In the genomic region with DNA sequence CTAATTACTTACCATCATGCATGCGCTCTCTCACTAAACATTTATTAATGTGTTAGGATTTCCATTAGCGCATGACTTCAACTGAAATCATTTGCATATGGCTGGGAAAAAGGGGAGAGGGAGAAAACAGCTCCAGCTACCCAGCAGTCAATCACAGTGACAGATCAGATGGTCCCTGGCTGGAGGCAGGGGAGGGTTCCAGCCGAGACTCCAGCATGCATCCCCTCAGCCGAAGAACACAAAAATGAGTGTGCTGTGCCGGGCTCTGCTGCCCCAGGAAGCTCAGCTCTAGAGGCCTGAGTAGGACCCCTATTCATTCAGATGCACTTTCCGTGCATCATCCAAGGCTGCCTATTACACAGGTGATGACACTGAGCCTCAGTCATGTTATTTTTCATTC, we compare ENCODE assay signal across 21 cellular contexts. TPM values are rescaled to one million over a fixed set of nuclear protein-coding genes. Genes with fewer than 3 reads are reported as not detected.
A peak's percentile ranks its signal among the peaks of the same experiment; 100 is the strongest.
DNase-seq lines count a peak whose midpoint lies in the region; ATAC-seq, FAIRE-seq and TF ChIP-seq lines count a peak whose summit lies in the region.
"Had no signal": no experiment of that assay in that cellular context is flagged by ENCODE, and none has a peak within 500 bp of the region (broad histone marks: within the 10 kb centered on the region; RNA-seq: fewer than 3 reads in every experiment).

No MANE protein-coding gene starts in this region.

- H3K4me1 ChIP-seq in neural progenitor cell, result peaks cover 8% of the 10 kb centered on the region
- H3K4me1 ChIP-seq: SJCRH30 had no signal

- H3K4me3 Mint-ChIP-seq in neural progenitor cell, result no peak overlapping the region
- H3K4me3 Mint-ChIP-seq: CD4-positive, CD25-positive, alpha-beta regulatory T cell; T-helper 1 cell treated with Interleukin-12 subunit alpha and Interleukin-12 subunit beta and Interleukin-4 antibody, amounts not matched to agents 30 μg/mL and 1 μg/mL, for 36 hours had no signal

- FAIRE-seq in HTR-8/SVneo (lab: Jason Lieb, UNC), result no peak
- FAIRE-seq: H54, RCC 7860 had no signal

- H3K4me1 Mint-ChIP-seq in neural progenitor cell, result peaks cover 21% of the 10 kb centered on the region
- H3K4me1 Mint-ChIP-seq: CD4-positive, CD25-positive, alpha-beta regulatory T cell had no signal

- H3K27ac Mint-ChIP-seq in neural progenitor cell, result peak overlapping the region; percentile 53
- H3K27ac Mint-ChIP-seq: CD4-positive, CD25-positive, alpha-beta regulatory T cell; T-helper 1 cell treated with Interleukin-12 subunit alpha and Interleukin-12 subunit beta and Interleukin-4 antibody, amounts not matched to agents 30 μg/mL and 1 μg/mL, for 36 hours had no signal

- no peaks in the 10 kb centered on the region for H3K9me3 Mint-ChIP-seq in neural progenitor cell
- H3K9me3 Mint-ChIP-seq: CD4-positive, CD25-positive, alpha-beta regulatory T cell; T-helper 1 cell treated with Interleukin-12 subunit alpha and Interleukin-12 subunit beta and Interleukin-4 antibody, amounts not matched to agents 30 μg/mL and 1 μg/mL, for 36 hours had no signal

- DNase-seq in NCI-H1105 (lab: John Stamatoyannopoulos, UW), result peak; percentile 64
- peak in 2 of 3 experiments; percentile 55 to 84 for DNase-seq in NCI-H1417 (lab: John Stamatoyannopoulos, UW)
- DNase-seq in NCI-H69 (lab: John Stamatoyannopoulos, UW), result peak; percentile 50
- DNase-seq in neural progenitor cell (ENCODE audit: low spot score), result no peak
- no peak for DNase-seq in activated gamma-delta T cell treated with Interleukin-2 at 50 U/mL for 16 hours
- DNase-seq in HTR-8/SVneo (ENCODE audit: insufficient read length, low spot score), result no peak
- DNase-seq: CD4-positive, CD25-positive, alpha-beta regulatory T cell; COR-L47; DMS79; KG1; NCI-H1092; NCI-H1694 treated with DMSO at 0.1 percent for 48 hours; NCI-H774; SJCRH30 had no signal

- H3K9me3 ChIP-seq in neural progenitor cell (ENCODE audit: low read depth), result no peaks in the 10 kb centered on the region
- H3K9me3 ChIP-seq: SJCRH30 had no signal

- H3K9ac ChIP-seq in neural progenitor cell, result no peak overlapping the region

- peaks cover 9% of the 10 kb centered on the region for H3F3A ChIP-seq in neural progenitor cell (ENCODE audit: low read depth)

- no peak overlapping the region for H3K4me3 ChIP-seq in neural progenitor cell
- H3K4me3 ChIP-seq: SJCRH30 had no signal

- H2AFZ ChIP-seq in neural progenitor cell (replicated peaks), result no peak overlapping the region

- no peaks in the 10 kb centered on the region for H3K79me2 ChIP-seq in neural progenitor cell (ENCODE audit: low read depth)

- H3K36me3 Mint-ChIP-seq in neural progenitor cell, result peaks cover 3% of the 10 kb centered on the region

- no peaks in the 10 kb centered on the region for H3K27me3 ChIP-seq in neural progenitor cell
- H3K27me3 ChIP-seq: SJCRH30 had no signal

- no peak for TF ChIP-seq CTCF in neural progenitor cell (IDR thresholded peaks at IDR 0.05)

- H3K27me3 Mint-ChIP-seq in neural progenitor cell (ENCODE audit: insufficient read depth, low read depth), result peaks cover 3% of the 10 kb centered on the region
- H3K27me3 Mint-ChIP-seq: CD4-positive, CD25-positive, alpha-beta regulatory T cell had no signal

- H3K27ac ChIP-seq in neural progenitor cell, result no peak overlapping the region
- H3K27ac ChIP-seq: HL-60, SJCRH30 had no signal

- H4K20me1 ChIP-seq in neural progenitor cell (ENCODE audit: low read depth), result no peaks in the 10 kb centered on the region

- no peak overlapping the region for H3K4me2 ChIP-seq in neural progenitor cell

- no peaks in the 10 kb centered on the region for H3K36me3 ChIP-seq in neural progenitor cell
- H3K36me3 ChIP-seq: SJCRH30 had no signal

- no peak for ATAC-seq in HG03439 (IDR thresholded peaks at IDR 0.05; ENCODE audit: unreplicated experiment)

RNA-seq across cellular contexts. Expression of gene RHO, which starts 6.7 kb away (rescaled TPM):
- total RNA-seq in neural progenitor cell (ENCODE audit: low replicate concordance), result not detected in 2 replicates
- total RNA-seq: CD4-positive, CD25-positive, alpha-beta regulatory T cell; HT-29; OCI-LY7; SJCRH30 had no signal

RNA-seq across cellular contexts. Expression of gene H1-8, which starts 21.3 kb away (rescaled TPM):
- total RNA-seq in neural progenitor cell (ENCODE audit: low replicate concordance), result not detected in 2 replicates
- total RNA-seq: CD4-positive, CD25-positive, alpha-beta regulatory T cell; HT-29; OCI-LY7; SJCRH30 had no signal

Comparison
In these comparisons a context has a peak if more than half of its experiments do, and no peak if none do; other contexts are left out.
1. DNase-seq: peak in NCI-H1105 (single experiment), NCI-H1417 (2 of 3) and NCI-H69 (single experiment); none in neural progenitor cell (single experiment), activated gamma-delta T cell treated with Interleukin-2 at 50 U/mL for 16 hours (single experiment) and HTR-8/SVneo (single experiment).